Comparison of ENCODE assay signal across 1 cellular context in the genomic region with DNA sequence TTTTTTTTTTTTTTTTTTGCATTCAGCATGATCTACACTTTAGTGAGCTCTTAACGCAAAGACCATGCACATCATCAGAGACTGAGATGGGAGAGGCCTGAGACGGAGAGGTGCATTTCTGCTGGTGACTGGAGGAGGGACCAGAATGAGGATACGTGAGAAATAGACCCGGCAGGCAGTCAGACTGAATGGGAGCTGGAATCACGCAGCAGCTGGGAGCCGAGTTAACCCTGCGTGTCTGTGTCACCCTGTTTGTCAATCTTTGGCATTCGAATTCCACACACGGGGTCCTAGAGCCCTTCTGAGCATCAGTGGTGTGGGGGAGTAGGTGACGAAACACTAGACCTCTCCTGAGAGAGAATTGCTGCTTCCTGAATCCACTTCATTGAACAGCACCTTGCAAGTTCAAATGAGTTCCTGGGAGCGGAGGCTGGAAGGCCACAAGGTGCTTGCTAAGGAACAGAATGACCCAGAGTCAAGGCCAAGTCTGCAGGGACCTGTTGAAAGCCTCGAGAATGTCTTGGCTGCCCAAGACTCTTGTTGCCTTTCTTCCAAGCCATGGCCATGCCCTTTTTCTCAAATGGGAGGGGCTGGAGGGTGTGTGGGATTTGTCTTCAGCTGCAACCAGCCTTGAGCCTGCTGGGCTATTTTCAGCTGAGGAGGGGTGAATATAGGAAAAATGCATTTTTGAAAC.
TF ChIP-seq lines count a peak whose summit lies in the region.

No MANE protein-coding gene starts in this region.

TF ChIP-seq in WTC11, 78 proteins besides CTCF, POLR2A, EP300 and RAD21 (continued from another document):
- TF ChIP-seq, protein P1, sequence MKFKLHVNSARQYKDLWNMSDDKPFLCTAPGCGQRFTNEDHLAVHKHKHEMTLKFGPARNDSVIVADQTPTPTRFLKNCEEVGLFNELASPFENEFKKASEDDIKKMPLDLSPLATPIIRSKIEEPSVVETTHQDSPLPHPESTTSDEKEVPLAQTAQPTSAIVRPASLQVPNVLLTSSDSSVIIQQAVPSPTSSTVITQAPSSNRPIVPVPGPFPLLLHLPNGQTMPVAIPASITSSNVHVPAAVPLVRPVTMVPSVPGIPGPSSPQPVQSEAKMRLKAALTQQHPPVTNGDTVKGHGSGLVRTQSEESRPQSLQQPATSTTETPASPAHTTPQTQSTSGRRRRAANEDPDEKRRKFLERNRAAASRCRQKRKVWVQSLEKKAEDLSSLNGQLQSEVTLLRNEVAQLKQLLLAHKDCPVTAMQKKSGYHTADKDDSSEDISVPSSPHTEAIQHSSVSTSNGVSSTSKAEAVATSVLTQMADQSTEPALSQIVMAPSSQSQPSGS (CRISPR knock-in tag; IDR thresholded peaks at IDR 0.05; ENCODE audit: borderline replicate concordance, low read depth): no peak
- TF ChIP-seq, protein P2, sequence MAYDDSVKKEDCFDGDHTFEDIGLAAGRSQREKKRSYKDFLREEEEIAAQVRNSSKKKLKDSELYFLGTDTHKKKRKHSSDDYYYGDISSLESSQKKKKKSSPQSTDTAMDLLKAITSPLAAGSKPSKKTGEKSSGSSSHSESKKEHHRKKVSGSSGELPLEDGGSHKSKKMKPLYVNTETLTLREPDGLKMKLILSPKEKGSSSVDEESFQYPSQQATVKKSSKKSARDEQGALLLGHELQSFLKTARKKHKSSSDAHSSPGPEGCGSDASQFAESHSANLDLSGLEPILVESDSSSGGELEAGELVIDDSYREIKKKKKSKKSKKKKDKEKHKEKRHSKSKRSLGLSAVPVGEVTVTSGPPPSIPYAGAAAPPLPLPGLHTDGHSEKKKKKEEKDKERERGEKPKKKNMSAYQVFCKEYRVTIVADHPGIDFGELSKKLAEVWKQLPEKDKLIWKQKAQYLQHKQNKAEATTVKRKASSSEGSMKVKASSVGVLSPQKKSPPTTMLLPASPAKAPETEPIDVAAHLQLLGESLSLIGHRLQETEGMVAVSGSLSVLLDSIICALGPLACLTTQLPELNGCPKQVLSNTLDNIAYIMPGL (CRISPR knock-in tag; IDR thresholded peaks at IDR 0.05): no peak
- TF ChIP-seq CREM (CRISPR knock-in tag; IDR thresholded peaks at IDR 0.05): no peak
